Comparison of ENCODE assay signal across 8 cellular contexts in genomic region chr3:192819001-192819569, GRCh38.
A peak's percentile ranks its signal among the peaks of the same experiment; 100 is the strongest.
DNase-seq lines count a peak whose midpoint lies in the region; ATAC-seq lines count a peak whose summit lies in the region.

No MANE protein-coding gene starts in this region.

- DNase-seq in activated CD4-positive, alpha-beta T cell treated with anti-CD3 and anti-CD28 coated beads for 36 hours = peak; percentile 66
- no peak for DNase-seq in activated CD4-positive, alpha-beta T cell treated with anti-CD3 and anti-CD28 coated beads for 1 hour
- peak; percentile 95 for DNase-seq in M059J (ENCODE audit: low read depth)
- peak; percentile 72 for DNase-seq in astrocyte of the hippocampus (ENCODE audit: low read depth, low spot score)
- DNase-seq in renal cortical epithelial cell (ENCODE audit: low read depth) = peak; percentile 93
- no peak for DNase-seq in NCI-H187 treated with DMSO at 0.1 percent for 48 hours (lab: John Stamatoyannopoulos, UW)

- peaks cover 20% of the 10 kb centered on the region for H3K4me1 Mint-ChIP-seq in activated CD4-positive, alpha-beta T cell treated with anti-CD3 and anti-CD28 coated beads for 36 hours

- peak overlapping the region; percentile 11 for H3K27ac Mint-ChIP-seq in activated CD4-positive, alpha-beta T cell treated with anti-CD3 and anti-CD28 coated beads for 36 hours

- H3K36me3 Mint-ChIP-seq in activated CD4-positive, alpha-beta T cell treated with anti-CD3 and anti-CD28 coated beads for 36 hours (ENCODE audit: low read depth) = no peaks in the 10 kb centered on the region

- POLR2A ChIA-PET in activated CD4-positive, alpha-beta T cell treated with anti-CD3 and anti-CD28 coated beads for 36 hours (lab: Charles Lee) = no interaction called here

- H3K9me3 Mint-ChIP-seq in activated CD4-positive, alpha-beta T cell treated with anti-CD3 and anti-CD28 coated beads for 36 hours (ENCODE audit: low read depth) = no peaks in the 10 kb centered on the region

- H3K27me3 Mint-ChIP-seq in activated CD4-positive, alpha-beta T cell treated with anti-CD3 and anti-CD28 coated beads for 36 hours = peaks cover 8% of the 10 kb centered on the region

- CTCF ChIA-PET in activated CD4-positive, alpha-beta T cell treated with anti-CD3 and anti-CD28 coated beads for 36 hours (lab: Charles Lee) = interaction anchor here (8.7 kb wide), 1 partner anchor 224 kb away, joined by 87 read pairs; no protein-coding TSS in a partner anchor

- intact Hi-C loops in activated CD4-positive, alpha-beta T cell treated with anti-CD3 and anti-CD28 coated beads for 36 hours (cut with DNase I, micrococcal nuclease) = loop anchor here (1.0 to 10.0 kb wide), 5 partner anchors 31 to 753 kb away; partner anchors contain the start of gene MB21D2 (in 1 of the 2)

- ATAC-seq in activated CD4-positive, alpha-beta T cell treated with anti-CD3 and anti-CD28 coated beads for 36 hours = peak; percentile 81
- ATAC-seq in HG03571 (IDR thresholded peaks at IDR 0.05; ENCODE audit: unreplicated experiment) (no peak), GM19455 (IDR thresholded peaks at IDR 0.05; ENCODE audit: unreplicated experiment) (no peak)

- no peak overlapping the region for H3K4me3 Mint-ChIP-seq in activated CD4-positive, alpha-beta T cell treated with anti-CD3 and anti-CD28 coated beads for 36 hours

Comparison
In these comparisons a context has a peak if more than half of its experiments do, and no peak if none do; other contexts are left out.
1. DNase-seq: peak in activated CD4-positive, alpha-beta T cell treated with anti-CD3 and anti-CD28 coated beads for 36 hours (single experiment), M059J (single experiment), astrocyte of the hippocampus (single experiment) and renal cortical epithelial cell (single experiment); none in activated CD4-positive, alpha-beta T cell treated with anti-CD3 and anti-CD28 coated beads for 1 hour (single experiment) and NCI-H187 treated with DMSO at 0.1 percent for 48 hours (single experiment).